In the genomic region with DNA sequence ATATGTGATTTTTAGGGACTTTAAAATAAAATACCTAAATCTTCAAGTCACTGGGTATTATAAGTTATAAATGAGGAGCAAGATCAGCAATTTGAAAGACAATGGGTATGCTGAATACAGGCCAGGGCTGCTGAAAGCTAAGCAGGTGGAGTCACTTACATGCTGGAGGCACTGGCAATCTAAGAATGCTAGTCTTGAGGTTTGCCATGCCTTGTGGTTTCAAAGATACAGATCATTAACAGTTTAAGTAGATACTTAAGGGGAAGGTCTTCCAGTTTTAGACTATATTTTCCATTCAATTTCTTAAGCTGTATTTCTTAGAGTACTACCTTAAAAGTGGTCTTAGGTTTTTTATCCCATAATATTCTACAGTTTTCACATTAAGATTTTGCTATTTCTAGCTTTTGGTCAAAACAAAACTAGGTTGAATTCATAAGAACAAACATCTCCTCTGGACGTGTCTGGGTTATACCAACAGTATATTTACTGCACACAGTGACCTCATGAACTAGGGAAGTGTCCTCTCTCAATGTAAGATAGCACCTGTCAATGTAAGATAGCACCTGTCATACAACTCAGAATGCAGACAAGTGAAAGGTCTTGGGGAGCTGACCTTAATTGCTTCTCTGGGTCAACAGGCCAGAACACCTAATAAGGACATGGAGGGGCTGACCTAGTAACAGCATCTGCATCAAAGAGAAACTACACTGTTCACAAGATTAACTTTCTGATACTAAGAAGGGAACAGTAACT, we compare ENCODE assay signal across 8 cellular contexts. TPM values are rescaled to one million over a fixed set of nuclear protein-coding genes. Genes with fewer than 3 reads are reported as not detected.
DNase-seq lines count a peak whose midpoint lies in the region; ATAC-seq and TF ChIP-seq lines count a peak whose summit lies in the region.

No MANE protein-coding gene starts in this region.

- H3K4me1 ChIP-seq in iPS-18a (ENCODE audit: control insufficient read depth, low read depth, low read length) (peaks cover 33% of the 10 kb centered on the region), vagina (peaks cover 45% of the 10 kb centered on the region)

- H3K79me2 ChIP-seq in SU-DHL-6 (ENCODE audit: insufficient read depth, low read length): peaks cover 58% of the 10 kb centered on the region

- DNase-seq in CD1c-positive myeloid dendritic cell (ENCODE audit: extremely low spot score): peak; percentile 67
- peak; percentile 19 for DNase-seq in GM19240 (ENCODE audit: insufficient read length, low spot score)
- DNase-seq in vagina (ENCODE audit: extremely low spot score in 2 of 2): no peak
- no peak for DNase-seq in hippocampal formation (lab: John Stamatoyannopoulos, UW)
- DNase-seq in substantia nigra (lab: John Stamatoyannopoulos, UW): no peak

- peak overlapping the region; percentile 66 for H3K9ac ChIP-seq in SU-DHL-6 (ENCODE audit: low read length)
- no peak overlapping the region for H3K9ac ChIP-seq in iPS-18a (ENCODE audit: low read length)

- H3K36me3 ChIP-seq in SU-DHL-6 (ENCODE audit: low read length): peaks cover 33% of the 10 kb centered on the region
- peaks cover 13% of the 10 kb centered on the region for H3K36me3 ChIP-seq in iPS-18a (ENCODE audit: control insufficient read depth, low read depth, low read length)
- H3K36me3 ChIP-seq in vagina: peaks cover 0 to 26% of the 10 kb centered on the region in 2 donors

- H4K20me1 ChIP-seq in SU-DHL-6 (ENCODE audit: low read depth, low read length): no peaks in the 10 kb centered on the region; the same call in 1 of the 2 replicates

- H3K27me3 ChIP-seq in SU-DHL-6 (ENCODE audit: low read length) (no peaks in the 10 kb centered on the region), iPS-18a (ENCODE audit: control insufficient read depth, insufficient read depth, low read length) (no peaks in the 10 kb centered on the region), vagina (no peaks in the 10 kb centered on the region)

- TF ChIP-seq CTCF in SU-DHL-6 (IDR thresholded peaks at IDR 0.05; ENCODE audit: insufficient read depth, low read length, poor library complexity, severe bottlenecking): no peak
- no peak for TF ChIP-seq CTCF in vagina (IDR thresholded peaks at IDR 0.05)

- H2AFZ ChIP-seq in SU-DHL-6 (ENCODE audit: low read depth, low read length, severe bottlenecking): no peak overlapping the region

- peak; percentile 70 for ATAC-seq in HG03139 (IDR thresholded peaks at IDR 0.05; ENCODE audit: unreplicated experiment)

- TF ChIP-seq POLR2A in vagina (IDR thresholded peaks at IDR 0.05): no peak

- H3K4me2 ChIP-seq in SU-DHL-6 (ENCODE audit: low read depth, low read length, poor library complexity, severe bottlenecking): peak overlapping the region; percentile 92

- peak overlapping the region; percentile 69 for H3K4me3 ChIP-seq in SU-DHL-6 (ENCODE audit: insufficient read depth, low read length, poor library complexity, severe bottlenecking)
- peak overlapping the region; percentile 93 for H3K4me3 ChIP-seq in iPS-18a (ENCODE audit: low read length)
- peak overlapping the region in 1 of 2 donors; percentile 98 for H3K4me3 ChIP-seq in vagina

- intact Hi-C loops in vagina (cut with DNase I): no loop called here

- H3K9me3 ChIP-seq in SU-DHL-6 (ENCODE audit: insufficient read depth, low read length) (no peaks in the 10 kb centered on the region), iPS-18a (ENCODE audit: control insufficient read depth, low read depth, low read length) (no peaks in the 10 kb centered on the region), vagina (no peaks in the 10 kb centered on the region)

- peaks cover 17% of the 10 kb centered on the region for H3F3A ChIP-seq in SU-DHL-6 (ENCODE audit: insufficient read depth)

- no peaks in the 10 kb centered on the region for H3K9me2 ChIP-seq in SU-DHL-6 (replicated peaks; ENCODE audit: insufficient read depth, low read length)

- H3K27ac ChIP-seq in SU-DHL-6 (ENCODE audit: low read depth, low read length) (peak overlapping the region; percentile 84), iPS-18a (ENCODE audit: low read length) (no peak overlapping the region), vagina (peak overlapping the region; percentile 87), substantia nigra (ENCODE audit: low read depth, low read length, poor library complexity, severe bottlenecking) (no peak overlapping the region)

RNA-seq across cellular contexts. Expression of gene SRI, which starts 2.0 kb away (rescaled TPM):
- total RNA-seq in vagina: 53.0 TPM

Comparison
In these comparisons a context has a peak if more than half of its experiments do, and no peak if none do; other contexts are left out.
1. DNase-seq: peak in CD1c-positive myeloid dendritic cell (single experiment) and GM19240 (single experiment); none in vagina (0 of 2), hippocampal formation (0 of 2) and substantia nigra (0 of 49).
2. H3K27ac ChIP-seq: peak in SU-DHL-6 (single experiment) and vagina (single experiment); none in iPS-18a (single experiment) and substantia nigra (single experiment).